8 cellular contexts compared by ENCODE assay signal in genomic region chr15:42275780-42276395, GRCh38. TPM values are rescaled to one million over a fixed set of nuclear protein-coding genes. Genes with fewer than 3 reads are reported as not detected.
A peak's percentile ranks its signal among the peaks of the same experiment; 100 is the strongest.
DNase-seq lines count a peak whose midpoint lies in the region; ATAC-seq, FAIRE-seq and TF ChIP-seq lines count a peak whose summit lies in the region.

No MANE protein-coding gene starts in this region.

- dilution Hi-C loops in endothelial cell of umbilical vein (cut with MboI; ENCODE audit: extremely low pct_ligation_motif_present, low sequenced_read_pairs): no loop called here

- peaks cover 31% of the 10 kb centered on the region for H3K4me1 ChIP-seq in PC-3 (ENCODE audit: insufficient read depth, low read length)
- H3K4me1 ChIP-seq in endothelial cell of umbilical vein (ENCODE audit: control insufficient read depth, extremely low read depth, insufficient read depth, low read length): peaks cover 39% of the 10 kb centered on the region
- peaks cover 7% of the 10 kb centered on the region for H3K4me1 ChIP-seq in prostate gland (replicated peaks)

- H3K27me3 ChIP-seq in GM06990 (replicated peaks; ENCODE audit: control insufficient read depth, insufficient read depth, low read length) (no peaks in the 10 kb centered on the region), PC-3 (ENCODE audit: low read length) (no peaks in the 10 kb centered on the region), endothelial cell of umbilical vein (ENCODE audit: control insufficient read depth in 2 of 2, insufficient read depth in 2 of 2, low read length in 2 of 2) (no peaks in the 10 kb centered on the region), prostate gland (replicated peaks; ENCODE audit: insufficient read depth) (no peaks in the 10 kb centered on the region)

- BruUV-seq in PC-3 (replicated peaks; lab: Mats Ljungman, UMichigan) (no TSS peak), endothelial cell of umbilical vein (replicated peaks; lab: Mats Ljungman, UMichigan) (no TSS peak)

- H3K27ac ChIP-seq in PC-3 (ENCODE audit: low read length): peak overlapping the region; percentile 94; the same call in 1 of the 2 replicates
- no peak overlapping the region for H3K27ac ChIP-seq in endothelial cell of umbilical vein (ENCODE audit: insufficient read depth, low read depth, low read length)
- peak overlapping the region; percentile 95 to 99 for H3K27ac ChIP-seq in prostate gland

- POLR2A ChIA-PET in PC-3 (lab: Charles Lee; ENCODE audit: unreplicated experiment): no interaction called here
- POLR2A ChIA-PET in endothelial cell of umbilical vein (lab: Charles Lee): interaction anchor here (0.6 kb wide), 1 partner anchor 886 kb away, joined by 3 read pairs; no protein-coding TSS in a partner anchor
- POLR2A ChIA-PET in GM10248 (lab: Yijun Ruan, JAX): no interaction called here

- H3K4me3 ChIP-seq in GM06990 (replicated peaks; ENCODE audit: low read depth, low read length): peak overlapping the region; percentile 71
- peak overlapping the region; percentile 77 for H3K4me3 ChIP-seq in PC-3 (ENCODE audit: low read length)
- peak overlapping the region in 1 of 3 experiments; percentile 26 for H3K4me3 ChIP-seq in endothelial cell of umbilical vein (replicated peaks in 1 of 3; ENCODE audit: insufficient read depth in 1 of 3, low read depth in 1 of 3, low read length in 3 of 3)
- H3K4me3 ChIP-seq in prostate gland: no peak overlapping the region

- H3K9me1 ChIP-seq in endothelial cell of umbilical vein (replicated peaks; ENCODE audit: control insufficient read depth, extremely low read depth, insufficient read depth, low read length): no peaks in the 10 kb centered on the region

- H3K9me2 ChIP-seq in PC-3 (replicated peaks; ENCODE audit: low read length): no peaks in the 10 kb centered on the region

- CTCF ChIA-PET in PC-3 (lab: Charles Lee): no interaction called here
- CTCF ChIA-PET in endothelial cell of umbilical vein (lab: Charles Lee): interaction anchor here (0.8 to 2.1 kb wide), 2 partner anchors 13 to 109 kb away, joined by 4 to 16 read pairs; no protein-coding TSS in a partner anchor
- CTCF ChIA-PET in GM10248 (lab: Yijun Ruan, JAX): interaction anchor here (1.0 to 1.5 kb wide), 4 partner anchors 11 to 42 kb away, joined by 3 to 4 read pairs (median 3); no protein-coding TSS in a partner anchor

- 35% methylated on average over 4 of the region's 4 CpGs for WGBS in prostate gland

- H3K4me2 ChIP-seq in PC-3 (ENCODE audit: low read length) (peak overlapping the region; percentile 96), endothelial cell of umbilical vein (ENCODE audit: insufficient read depth, low read length) (peak overlapping the region; percentile 97)

- peaks cover 39% of the 10 kb centered on the region for H3K79me2 ChIP-seq in PC-3 (ENCODE audit: low read length)
- H3K79me2 ChIP-seq in endothelial cell of umbilical vein (ENCODE audit: control insufficient read depth, insufficient read depth, low read length): peaks cover 26% of the 10 kb centered on the region

- TF ChIP-seq POLR2A in endothelial cell of umbilical vein (IDR thresholded peaks at IDR 0.05; ENCODE audit: low read depth, low read length) (no peak), prostate gland (IDR thresholded peaks at IDR 0.05) (no peak)

- peaks cover 16% of the 10 kb centered on the region for H4K20me1 ChIP-seq in PC-3 (ENCODE audit: low read length)
- H4K20me1 ChIP-seq in endothelial cell of umbilical vein (replicated peaks; ENCODE audit: control insufficient read depth, extremely low read depth, insufficient read depth, low read length): no peaks in the 10 kb centered on the region

- intact Hi-C loops in PC-3 (cut with micrococcal nuclease): no loop called here
- intact Hi-C loops in endothelial cell of umbilical vein (cut with micrococcal nuclease): no loop called here
- intact Hi-C loops in prostate gland (cut with DNase I): no loop called here

- H3K9ac ChIP-seq in PC-3 (ENCODE audit: low read length): peak overlapping the region; percentile 88
- peak overlapping the region; percentile 90 for H3K9ac ChIP-seq in endothelial cell of umbilical vein (replicated peaks; ENCODE audit: extremely low read depth, insufficient read depth, low read length)

- H3F3A ChIP-seq in PC-3 (ENCODE audit: low read length, unreplicated experiment): no peaks in the 10 kb centered on the region

- H2AFZ ChIP-seq in PC-3 (ENCODE audit: low read length): peak overlapping the region; percentile 86
- peak overlapping the region; percentile 65 for H2AFZ ChIP-seq in endothelial cell of umbilical vein (ENCODE audit: low read depth, low read length)

- H3K9me3 ChIP-seq in PC-3 (ENCODE audit: low read length) (no peaks in the 10 kb centered on the region), endothelial cell of umbilical vein (replicated peaks; ENCODE audit: control insufficient read depth, insufficient read depth, low read length) (no peaks in the 10 kb centered on the region), prostate gland (no peaks in the 10 kb centered on the region)

- no peak for DNase-seq in GM06990 (ENCODE audit: extremely low read depth, insufficient read length)
- DNase-seq in PC-3: no peak
- DNase-seq in endothelial cell of umbilical vein (ENCODE audit: low read depth, low spot score): peak; percentile 7
- DNase-seq in prostate gland (ENCODE audit: low spot score): no peak
- no peak for DNase-seq in GM10248 (ENCODE audit: extremely low spot score)
- no peak for DNase-seq in CD1c-positive myeloid dendritic cell (ENCODE audit: extremely low spot score)
- DNase-seq in GDM1 (lab: John Stamatoyannopoulos, UW): no peak

- no peak for TF ChIP-seq CTCF in GM06990 (IDR thresholded peaks at IDR 0.05; ENCODE audit: insufficient read depth, low read length, poor library complexity, severe bottlenecking)
- no peak for TF ChIP-seq CTCF in PC-3 (conservative IDR thresholded peaks at IDR 0.05; ENCODE audit: low read depth, low read length)
- TF ChIP-seq CTCF in endothelial cell of umbilical vein (IDR thresholded peaks at IDR 0.05; ENCODE audit: extremely low read depth in 1 of 2, insufficient read depth in 1 of 2, low read depth in 1 of 2, low read length in 2 of 2): no peak
- TF ChIP-seq CTCF in prostate gland (IDR thresholded peaks at IDR 0.05): no peak
- no peak for TF ChIP-seq CTCF in GM10248 (IDR thresholded peaks at IDR 0.05; ENCODE audit: control extremely low read depth, extremely low read depth, low read depth, missing control alignments)

- ATAC-seq in PC-3 (no peak), HG02571 (IDR thresholded peaks at IDR 0.05; ENCODE audit: unreplicated experiment) (no peak)

- FAIRE-seq in endothelial cell of umbilical vein (lab: Jason Lieb, UNC): no peak

- H3K36me3 ChIP-seq in GM06990 (ENCODE audit: control insufficient read depth, insufficient read depth, low read length) (peaks cover 5% of the 10 kb centered on the region), PC-3 (ENCODE audit: low read depth, low read length) (no peaks in the 10 kb centered on the region), endothelial cell of umbilical vein (ENCODE audit: control insufficient read depth in 2 of 2, extremely low read depth in 1 of 2, insufficient read depth in 2 of 2, low read length in 2 of 2) (no peaks in the 10 kb centered on the region), prostate gland (no peaks in the 10 kb centered on the region)

TF ChIP-seq in endothelial cell of umbilical vein, 7 proteins besides CTCF, POLR2A, EP300 and RAD21:
- TF ChIP-seq EZH2 (IDR thresholded peaks at IDR 0.05; ENCODE audit: borderline replicate concordance, low read depth, low read length, severe bottlenecking) (no peak), POLR2AphosphoS5 (IDR thresholded peaks at IDR 0.05; ENCODE audit: insufficient read depth, low read depth, low read length) (no peak), JUN (IDR thresholded peaks at IDR 0.05; ENCODE audit: borderline replicate concordance, insufficient read depth, insufficient read length, low read depth) (no peak), MYC (IDR thresholded peaks at IDR 0.05; ENCODE audit: low read depth, low read length) (no peak), FOS (IDR thresholded peaks at IDR 0.05; ENCODE audit: borderline replicate concordance, insufficient read depth, low read length) (no peak), MAX (IDR thresholded peaks at IDR 0.05; ENCODE audit: insufficient read depth, insufficient read length) (no peak), GATA2 (IDR thresholded peaks at IDR 0.05; ENCODE audit: insufficient read depth, insufficient read length, low read depth, low read length) (no peak)
TF ChIP-seq in endothelial cell of umbilical vein: peak in this region for 0.

RNA-seq across cellular contexts. Expression of gene TMEM87A, which starts 2.7 kb away (rescaled TPM):
- total RNA-seq in PC-3 (2014; rRNA removed) (55.8 and 56.3 TPM in 2 replicates), endothelial cell of umbilical vein (41.1 and 45.5 TPM in 2 replicates), prostate gland (100 to 1,000 TPM in 1 of 2 donors, 10 to 100 TPM in 1; 88.6 to 130 TPM)
- 17.7 and 22.3 TPM in 2 replicates for polyA plus RNA-seq in endothelial cell of umbilical vein
- polyA plus RNA-seq in endothelial cell of umbilical vein (2011; cell fraction: cytosol; rRNA removed): 17.9 and 18.6 TPM in 2 replicates
- polyA plus RNA-seq in endothelial cell of umbilical vein (2011; cell fraction: nucleus; rRNA removed): 31.8 and 46.4 TPM in 2 replicates
- 22.2 and 27.7 TPM in 2 replicates for polyA plus RNA-seq in endothelial cell of umbilical vein (2012)
- polyA minus RNA-seq in endothelial cell of umbilical vein: 45.6 and 47.3 TPM in 2 replicates
- polyA minus RNA-seq in endothelial cell of umbilical vein (2011; cell fraction: cytosol; rRNA and poly(A)+ RNA removed): 36.8 TPM
- polyA minus RNA-seq in endothelial cell of umbilical vein (2011; cell fraction: nucleus; rRNA and poly(A)+ RNA removed): 41.9 and 53.4 TPM in 2 replicates

RNA-seq across cellular contexts. Expression of gene GANC, which starts 2.9 kb away (rescaled TPM):
- total RNA-seq in PC-3 (2014; rRNA removed) (8.2 and 12.4 TPM in 2 replicates), endothelial cell of umbilical vein (17.8 and 20.0 TPM in 2 replicates), prostate gland (10 to 100 TPM; 10.2 to 38.7 TPM)
- 8.5 and 8.7 TPM in 2 replicates for polyA plus RNA-seq in endothelial cell of umbilical vein
- 7.2 and 8.7 TPM in 2 replicates for polyA plus RNA-seq in endothelial cell of umbilical vein (2011; cell fraction: cytosol; rRNA removed)
- polyA plus RNA-seq in endothelial cell of umbilical vein (2011; cell fraction: nucleus; rRNA removed): 27.3 and 28.4 TPM in 2 replicates
- polyA plus RNA-seq in endothelial cell of umbilical vein (2012): 12.7 and 15.8 TPM in 2 replicates
- polyA minus RNA-seq in endothelial cell of umbilical vein: 12.6 and 18.4 TPM in 2 replicates
- 12.3 TPM for polyA minus RNA-seq in endothelial cell of umbilical vein (2011; cell fraction: cytosol; rRNA and poly(A)+ RNA removed)
- polyA minus RNA-seq in endothelial cell of umbilical vein (2011; cell fraction: nucleus; rRNA and poly(A)+ RNA removed): 24.9 and 32.0 TPM in 2 replicates

Comparison
In these comparisons a context has a peak if more than half of its experiments do, and no peak if none do; other contexts are left out.
1. H3K4me3 ChIP-seq: peak in GM06990 (single experiment) and PC-3 (single experiment); none in prostate gland (0 of 2).